25 cellular contexts compared by ENCODE assay signal in the genomic region with DNA sequence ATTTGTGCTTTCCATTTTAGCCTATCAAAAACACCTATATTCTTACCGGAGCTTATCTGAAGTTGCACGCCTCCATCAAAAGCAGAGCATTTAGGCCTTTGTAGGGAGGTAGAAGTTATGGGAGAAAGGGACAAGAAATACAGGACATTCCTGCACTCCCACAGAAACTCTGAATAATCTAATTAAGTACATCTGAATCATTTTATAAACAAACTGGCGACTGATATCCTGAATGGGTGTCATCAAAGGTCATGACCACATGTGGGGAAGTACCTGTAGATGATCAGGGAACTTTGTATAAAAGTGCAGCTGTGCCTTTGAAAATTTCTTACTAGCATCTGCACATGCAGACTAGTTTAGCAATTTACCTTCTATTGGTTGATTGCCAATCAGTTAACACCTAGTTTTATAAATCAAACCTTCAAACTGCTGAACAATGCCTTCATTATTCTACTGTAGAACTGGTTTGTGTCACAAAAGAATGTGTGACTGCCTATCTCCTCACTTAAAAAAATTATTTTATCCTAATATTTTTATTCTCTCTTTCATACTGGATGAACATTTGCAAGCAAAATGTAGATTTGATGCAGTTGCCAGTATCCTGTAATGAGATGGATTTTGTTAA. TPM values are rescaled to one million over a fixed set of nuclear protein-coding genes. Genes with fewer than 3 reads are reported as not detected.
DNase-seq lines count a peak whose midpoint lies in the region; ATAC-seq, FAIRE-seq and TF ChIP-seq lines count a peak whose summit lies in the region.
"Had no signal": no experiment of that assay in that cellular context is flagged by ENCODE, and none has a peak within 500 bp of the region (broad histone marks: within the 10 kb centered on the region; RNA-seq: fewer than 3 reads in every experiment).

No MANE protein-coding gene starts in this region.

- H3K36me3 ChIP-seq in breast epithelium (no peaks in the 10 kb centered on the region), astrocyte (ENCODE audit: insufficient read depth, low read length) (no peaks in the 10 kb centered on the region), kidney epithelial cell (ENCODE audit: control insufficient read depth, insufficient read depth, low read length) (no peaks in the 10 kb centered on the region)
- H3K36me3 ChIP-seq: lower lobe of right lung, tibial artery had no signal

- no peaks in the 10 kb centered on the region for H3K27me3 Mint-ChIP-seq in MCF 10A (ENCODE audit: insufficient read depth, unreplicated experiment)
- no peaks in the 10 kb centered on the region for H3K27me3 Mint-ChIP-seq in astrocyte (ENCODE audit: low read depth, unreplicated experiment)
- H3K27me3 Mint-ChIP-seq in activated CD4-positive, alpha-beta memory T cell treated with anti-CD3 and anti-CD28 coated beads, Interleukin-2, amount 10 ng/mL, durations not matched to agents 7 days and 5 days = peaks cover 2% of the 10 kb centered on the region
- H3K27me3 Mint-ChIP-seq: naive B cell had no signal

- intact Hi-C loops in MCF 10A (cut with micrococcal nuclease) (no loop called here), breast epithelium (cut with DNase I; ENCODE audit: low total_unique reads) (no loop called here)

- FAIRE-seq in astrocyte (lab: Jason Lieb, UNC) = no peak
- FAIRE-seq: endothelial cell of umbilical vein had no signal

- H3K9me3 ChIP-seq in breast epithelium (peaks cover 0 to 5% of the 10 kb centered on the region in 2 donors), astrocyte (ENCODE audit: insufficient read depth, low read depth, low read length) (peaks cover 5% of the 10 kb centered on the region)
- H3K9me3 ChIP-seq: lower lobe of right lung, tibial artery had no signal

- H3K4me3 ChIP-seq in breast epithelium (no peak overlapping the region), astrocyte (ENCODE audit: insufficient read depth, low read depth, low read length) (no peak overlapping the region), kidney epithelial cell (ENCODE audit: low read depth, low read length) (no peak overlapping the region)
- H3K4me3 ChIP-seq: coronary artery, lower lobe of right lung, SK-N-MC, spleen, tibial artery had no signal

- H3K27me3 ChIP-seq in breast epithelium (no peaks in the 10 kb centered on the region), astrocyte (ENCODE audit: insufficient read depth, low read length) (no peaks in the 10 kb centered on the region), kidney epithelial cell (ENCODE audit: control insufficient read depth, insufficient read depth, low read length) (no peaks in the 10 kb centered on the region)
- H3K27me3 ChIP-seq: spleen, tibial artery had no signal

- POLR2A ChIA-PET in MCF 10A (lab: Yijun Ruan, JAX) = no interaction called here
- POLR2A ChIA-PET in activated CD4-positive, alpha-beta memory T cell treated with anti-CD3 and anti-CD28 coated beads, Interleukin-2, amount 10 ng/mL, durations not matched to agents 7 days and 5 days (lab: Charles Lee) = no interaction called here

- CTCF ChIA-PET in MCF 10A (lab: Yijun Ruan, JAX) = interaction anchor here (1.2 kb wide), 1 partner anchor 46 kb away, joined by 3 read pairs; no protein-coding TSS in a partner anchor
- CTCF ChIA-PET in activated CD4-positive, alpha-beta memory T cell treated with anti-CD3 and anti-CD28 coated beads, Interleukin-2, amount 10 ng/mL, durations not matched to agents 7 days and 5 days (lab: Charles Lee) = no interaction called here

- H3K27ac Mint-ChIP-seq in MCF 10A (ENCODE audit: low read depth, unreplicated experiment) (no peak overlapping the region), astrocyte (ENCODE audit: unreplicated experiment) (no peak overlapping the region)
- no peak overlapping the region for H3K27ac Mint-ChIP-seq in activated CD4-positive, alpha-beta memory T cell treated with anti-CD3 and anti-CD28 coated beads, Interleukin-2, amount 10 ng/mL, durations not matched to agents 7 days and 5 days
- H3K27ac Mint-ChIP-seq: HFFc6, naive B cell had no signal

- no peak overlapping the region for H3K4me3 Mint-ChIP-seq in MCF 10A (ENCODE audit: unreplicated experiment)
- no peak overlapping the region for H3K4me3 Mint-ChIP-seq in astrocyte (ENCODE audit: unreplicated experiment)
- H3K4me3 Mint-ChIP-seq in activated CD4-positive, alpha-beta memory T cell treated with anti-CD3 and anti-CD28 coated beads, Interleukin-2, amount 10 ng/mL, durations not matched to agents 7 days and 5 days = no peak overlapping the region
- H3K4me3 Mint-ChIP-seq: HFFc6, naive B cell had no signal

- H3K36me3 Mint-ChIP-seq in MCF 10A (ENCODE audit: insufficient read depth, unreplicated experiment) (no peaks in the 10 kb centered on the region), astrocyte (ENCODE audit: low read depth, unreplicated experiment) (no peaks in the 10 kb centered on the region)
- H3K36me3 Mint-ChIP-seq in activated CD4-positive, alpha-beta memory T cell treated with anti-CD3 and anti-CD28 coated beads, Interleukin-2, amount 10 ng/mL, durations not matched to agents 7 days and 5 days (ENCODE audit: low read depth) = no peaks in the 10 kb centered on the region

- H3K4me1 Mint-ChIP-seq in MCF 10A (ENCODE audit: insufficient read depth, unreplicated experiment) = peaks cover 14% of the 10 kb centered on the region
- peaks cover 8% of the 10 kb centered on the region for H3K4me1 Mint-ChIP-seq in astrocyte (ENCODE audit: low read depth, unreplicated experiment)
- H3K4me1 Mint-ChIP-seq in activated CD4-positive, alpha-beta memory T cell treated with anti-CD3 and anti-CD28 coated beads, Interleukin-2, amount 10 ng/mL, durations not matched to agents 7 days and 5 days = no peaks in the 10 kb centered on the region
- H3K4me1 Mint-ChIP-seq: naive B cell had no signal

- no peaks in the 10 kb centered on the region for H3K9me3 Mint-ChIP-seq in MCF 10A (ENCODE audit: unreplicated experiment)
- H3K9me3 Mint-ChIP-seq in astrocyte (ENCODE audit: unreplicated experiment) = peaks cover 2% of the 10 kb centered on the region
- no peaks in the 10 kb centered on the region for H3K9me3 Mint-ChIP-seq in activated CD4-positive, alpha-beta memory T cell treated with anti-CD3 and anti-CD28 coated beads, Interleukin-2, amount 10 ng/mL, durations not matched to agents 7 days and 5 days

- ATAC-seq in GM18868 (IDR thresholded peaks at IDR 0.05; ENCODE audit: unreplicated experiment) (no peak), GM21526 (IDR thresholded peaks at IDR 0.05; ENCODE audit: low FRiP score, unreplicated experiment) (no peak)
- ATAC-seq: lower lobe of right lung had no signal

- no peaks in the 10 kb centered on the region for H3K79me2 ChIP-seq in astrocyte (ENCODE audit: insufficient read depth, low read length)

- no peaks in the 10 kb centered on the region for H3K4me1 ChIP-seq in breast epithelium
- H3K4me1 ChIP-seq in astrocyte (ENCODE audit: insufficient read depth, low read length) = no peaks in the 10 kb centered on the region
- H3K4me1 ChIP-seq: lower lobe of right lung, spleen, tibial artery had no signal

- no peaks in the 10 kb centered on the region for H4K20me1 ChIP-seq in astrocyte (ENCODE audit: insufficient read depth, low read length)

- no peak overlapping the region for H3K4me2 ChIP-seq in astrocyte (ENCODE audit: low read length)

- no peak overlapping the region for H2AFZ ChIP-seq in astrocyte (ENCODE audit: low read depth, low read length)

- TF ChIP-seq POLR2A in breast epithelium (IDR thresholded peaks at IDR 0.05) = no peak

- BruUV-seq in MCF 10A (replicated peaks; lab: Mats Ljungman, UMichigan) = no TSS peak

- peak; percentile 16 for DNase-seq in MCF 10A (ENCODE audit: unreplicated experiment)
- no peak for DNase-seq in breast epithelium (ENCODE audit: low spot score in 2 of 2)
- DNase-seq in astrocyte (ENCODE audit: low read depth) = peak; percentile 85
- DNase-seq in kidney epithelial cell (ENCODE audit: low read depth) = peak; percentile 65
- no peak for DNase-seq in activated CD4-positive, alpha-beta memory T cell treated with anti-CD3 and anti-CD28 coated beads, Interleukin-2, amount 10 ng/mL, durations not matched to agents 7 days and 5 days
- no peak for DNase-seq in NCI-H187 treated with DMSO at 0.1 percent for 48 hours (lab: John Stamatoyannopoulos, UW)
- DNase-seq: activated CD4-positive, alpha-beta T cell treated with anti-CD3 and anti-CD28 coated beads for 4 hours; activated CD8-positive, alpha-beta memory T cell treated with anti-CD3 and anti-CD28 coated beads, Interleukin-2, amount 50 U/mL, for 48 hours; anterior cingulate cortex; DND-41; HFFc6; lower lobe of right lung; naive B cell; NCI-H2081; NCI-H524 treated with DMSO at 0.1 percent for 48 hours; OCI-M1; spleen; tibial artery had no signal

- H3K9ac ChIP-seq in astrocyte (ENCODE audit: low read length) = no peak overlapping the region

- H3K27ac ChIP-seq in breast epithelium (peak overlapping the region in 1 of 2 donors; percentile 69), astrocyte (ENCODE audit: low read depth, low read length) (no peak overlapping the region)
- H3K27ac ChIP-seq: coronary artery, lower lobe of right lung, SK-N-MC, spleen, tibial artery had no signal

- TF ChIP-seq CTCF in MCF 10A (IDR thresholded peaks at IDR 0.05; ENCODE audit: unreplicated experiment) = no peak
- no peak for TF ChIP-seq CTCF in breast epithelium (IDR thresholded peaks at IDR 0.05)
- no peak for TF ChIP-seq CTCF in astrocyte (IDR thresholded peaks at IDR 0.05; ENCODE audit: insufficient read depth, low read depth, low read length)
- TF ChIP-seq CTCF in kidney epithelial cell (IDR thresholded peaks at IDR 0.05; ENCODE audit: insufficient read depth, low read length, poor library complexity, severe bottlenecking) = no peak

RNA-seq across cellular contexts. Expression of a gene that starts 17.1 kb away (rescaled TPM):
- total RNA-seq in MCF 10A (2022) (not detected in 2 replicates), breast epithelium (100 to 1,000 TPM in 1 of 3 donors, 10 to 100 TPM in 2; 49.3 to 165 (median 73.1) TPM), astrocyte (not detected in 2 replicates), kidney epithelial cell (1.7 and 2.3 TPM in 2 replicates)
- total RNA-seq in activated CD4-positive, alpha-beta memory T cell treated with anti-CD3 and anti-CD28 coated beads, Interleukin-2, amount 10 ng/mL, durations not matched to agents 7 days and 5 days = not detected
- total RNA-seq: A673, endothelial cell of umbilical vein, glomerular endothelial cell, HFFc6 had no signal

Comparison
In these comparisons a context has a peak if more than half of its experiments do, and no peak if none do; other contexts are left out.
1. DNase-seq: peak in MCF 10A (single experiment), astrocyte (single experiment) and kidney epithelial cell (single experiment); none in breast epithelium (0 of 2), activated CD4-positive, alpha-beta memory T cell treated with anti-CD3 and anti-CD28 coated beads, Interleukin-2, amount 10 ng/mL, durations not matched to agents 7 days and 5 days (single experiment) and NCI-H187 treated with DMSO at 0.1 percent for 48 hours (single experiment).
2. RNA of a gene that starts 17.1 kb away (total RNA-seq): 49.3 to 165 TPM in breast epithelium; 1.7 to 2.3 TPM in kidney epithelial cell, not detected in MCF 10A, not detected in astrocyte and not detected in activated CD4-positive, alpha-beta memory T cell treated with anti-CD3 and anti-CD28 coated beads, Interleukin-2, amount 10 ng/mL, durations not matched to agents 7 days and 5 days; every median in the first group is over 10 times any median in the second.